ENCODE assay signal across 27 cellular contexts in genomic region chr12:79650440-79650839, GRCh38. TPM values are rescaled to one million over a fixed set of nuclear protein-coding genes. Genes with fewer than 3 reads are reported as not detected.
DNase-seq lines count a peak whose midpoint lies in the region; ATAC-seq, FAIRE-seq and TF ChIP-seq lines count a peak whose summit lies in the region.
"Had no signal": no experiment of that assay in that cellular context is flagged by ENCODE, and none has a peak within 500 bp of the region (broad histone marks: within the 10 kb centered on the region; RNA-seq: fewer than 3 reads in every experiment).

No MANE protein-coding gene starts in this region.

- H3K4me3 Mint-ChIP-seq in activated T-cell treated with anti-CD3 and anti-CD28 coated beads, Interleukin-2, amount 50 U/mL, for 24 hours = no peak overlapping the region
- H3K4me3 Mint-ChIP-seq: CD14-positive monocyte; CD4-positive, alpha-beta T cell; CD8-positive, alpha-beta memory T cell; HFFc6 had no signal

- H3K27ac ChIP-seq in cardiac muscle cell (no peak overlapping the region), colonic mucosa (peak overlapping the region; percentile 11), small intestine (ENCODE audit: low read depth in 1 of 2, low read length in 1 of 2) (no peak overlapping the region)
- H3K27ac ChIP-seq: A549; BLaER1 treated with 17β-estradiol and CSF1 and Interleukin-3, amounts not matched to agents 10 nM and 100 nM had no signal

- H3K4me3 ChIP-seq in cardiac muscle cell (no peak overlapping the region), colonic mucosa (no peak overlapping the region), mucosa of descending colon (no peak overlapping the region), small intestine (ENCODE audit: low read depth in 1 of 2, low read length in 2 of 2) (no peak overlapping the region)
- H3K4me3 ChIP-seq: A549; BLaER1 treated with 17β-estradiol and CSF1 and Interleukin-3, amounts not matched to agents 10 nM and 100 nM; HAP-1 had no signal

- no peak for FAIRE-seq in small intestine (lab: Jason Lieb, UNC)
- FAIRE-seq: A549, GM12891, GM18507 had no signal

- no peaks in the 10 kb centered on the region for H3K4me1 Mint-ChIP-seq in activated T-cell treated with anti-CD3 and anti-CD28 coated beads, Interleukin-2, amount 50 U/mL, for 24 hours (ENCODE audit: low read depth)
- H3K4me1 Mint-ChIP-seq: CD14-positive monocyte; CD8-positive, alpha-beta memory T cell had no signal

- H3K4me1 ChIP-seq in cardiac muscle cell (ENCODE audit: low read depth) (no peaks in the 10 kb centered on the region), colonic mucosa (no peaks in the 10 kb centered on the region), mucosa of descending colon (ENCODE audit: low read depth) (peaks cover 10% of the 10 kb centered on the region), small intestine (ENCODE audit: control insufficient read depth in 2 of 2, insufficient read depth in 1 of 2, low read depth in 1 of 2, low read length in 1 of 2) (peaks cover 0 to 2% of the 10 kb centered on the region in 2 donors)
- H3K4me1 ChIP-seq: BE2C; BLaER1 treated with 17β-estradiol and CSF1 and Interleukin-3, amounts not matched to agents 10 nM and 100 nM had no signal

- H3K9ac ChIP-seq in colonic mucosa (ENCODE audit: low read depth in 2 of 2, low read length in 2 of 2) = no peak overlapping the region
- H3K9ac ChIP-seq: BLaER1 treated with 17β-estradiol and CSF1 and Interleukin-3, amounts not matched to agents 10 nM and 100 nM had no signal

- TF ChIP-seq CTCF in cardiac muscle cell (IDR thresholded peaks at IDR 0.05; ENCODE audit: low read depth, low read length) (peak; percentile 2), colonic mucosa (IDR thresholded peaks at IDR 0.05) (no peak), mucosa of descending colon (IDR thresholded peaks at IDR 0.05) (no peak)

- DNase-seq in cardiac muscle cell (ENCODE audit: low read depth in 1 of 2, low spot score in 1 of 2) = no peak
- no peak for DNase-seq in Right ventricle myocardium inferior (ENCODE audit: missing footprints)
- no peak for DNase-seq in colonic mucosa
- DNase-seq in mucosa of descending colon = peak in 1 of 3 donors; percentile 33
- peak; percentile 36 for DNase-seq in small intestine
- DNase-seq in COLO829 (ENCODE audit: low spot score) = no peak
- no peak for DNase-seq in activated T-cell treated with anti-CD3 and anti-CD28 coated beads, Interleukin-2, amount 50 U/mL, for 24 hours
- DNase-seq in NCI-H2196 treated with DMSO at 0.1 percent for 48 hours (lab: John Stamatoyannopoulos, UW; ENCODE audit: unreplicated experiment) = no peak
- DNase-seq: 8988T; ACHN; AML-193; BE2C; Calu3; CD4-positive, alpha-beta T cell; CD8-positive, alpha-beta memory T cell; COR-L47; DMS53; DMS79 treated with DMSO at 0.1 percent for 48 hours; GF-D8; GOT3; HFFc6 had no signal

- H3K9me3 ChIP-seq in cardiac muscle cell (ENCODE audit: low read depth) (no peaks in the 10 kb centered on the region), colonic mucosa (no peaks in the 10 kb centered on the region), mucosa of descending colon (no peaks in the 10 kb centered on the region), small intestine (ENCODE audit: control insufficient read depth, low read depth) (no peaks in the 10 kb centered on the region)
- H3K9me3 ChIP-seq: A549, BE2C, HAP-1 had no signal

- no peaks in the 10 kb centered on the region for H3K9me3 Mint-ChIP-seq in activated T-cell treated with anti-CD3 and anti-CD28 coated beads, Interleukin-2, amount 50 U/mL, for 24 hours
- H3K9me3 Mint-ChIP-seq: CD4-positive, alpha-beta T cell; HFFc6 had no signal

- no peaks in the 10 kb centered on the region for H3K36me3 Mint-ChIP-seq in activated T-cell treated with anti-CD3 and anti-CD28 coated beads, Interleukin-2, amount 50 U/mL, for 24 hours (ENCODE audit: low read depth)
- H3K36me3 Mint-ChIP-seq: CD14-positive monocyte; CD8-positive, alpha-beta memory T cell had no signal

- intact Hi-C loops in Right ventricle myocardium inferior (cut with DNase I) (no loop called here), colonic mucosa (cut with DNase I) (no loop called here), mucosa of descending colon (cut with DNase I, micrococcal nuclease) (no loop called here)

- no peaks in the 10 kb centered on the region for H3K27me3 Mint-ChIP-seq in activated T-cell treated with anti-CD3 and anti-CD28 coated beads, Interleukin-2, amount 50 U/mL, for 24 hours
- H3K27me3 Mint-ChIP-seq: CD4-positive, alpha-beta T cell had no signal

- 5 to 64% (median 48%) methylated on average over 2 of the region's 2 CpGs for WGBS in small intestine, 3 donors

- ATAC-seq in Right ventricle myocardium inferior (no peak), mucosa of descending colon (peak; percentile 76)
- ATAC-seq: A549 had no signal

- H3K36me3 ChIP-seq in cardiac muscle cell = no peaks in the 10 kb centered on the region
- no peaks in the 10 kb centered on the region for H3K36me3 ChIP-seq in colonic mucosa
- H3K36me3 ChIP-seq in mucosa of descending colon (ENCODE audit: low read depth) = no peaks in the 10 kb centered on the region
- H3K36me3 ChIP-seq in small intestine (ENCODE audit: control insufficient read depth in 2 of 2, insufficient read depth in 2 of 2, low read length in 2 of 2) = no peaks in the 10 kb centered on the region
- H3K36me3 ChIP-seq: BE2C, HAP-1 had no signal

- no peak overlapping the region for H3K27ac Mint-ChIP-seq in activated T-cell treated with anti-CD3 and anti-CD28 coated beads, Interleukin-2, amount 50 U/mL, for 24 hours
- H3K27ac Mint-ChIP-seq: CD14-positive monocyte; CD4-positive, alpha-beta T cell; CD8-positive, alpha-beta memory T cell; HFFc6 had no signal

- H3K27me3 ChIP-seq in cardiac muscle cell (no peaks in the 10 kb centered on the region), colonic mucosa (no peaks in the 10 kb centered on the region), small intestine (ENCODE audit: control insufficient read depth in 2 of 2, insufficient read depth in 2 of 2, low read length in 2 of 2) (no peaks in the 10 kb centered on the region)
- H3K27me3 ChIP-seq: BLaER1 treated with 17β-estradiol and CSF1 and Interleukin-3, amounts not matched to agents 10 nM and 100 nM had no signal

RNA-seq across cellular contexts. Expression of gene PAWR, which starts 40.3 kb away (rescaled TPM):
- total RNA-seq in cardiac muscle cell (79.8 and 94.0 TPM in 2 replicates), Right ventricle myocardium inferior (11.8 TPM), colonic mucosa (100 to 1,000 TPM; 135 to 211 TPM), mucosa of descending colon (100 to 1,000 TPM in 2 of 3 donors, 10 to 100 TPM in 1; 93.0 to 170 (median 126) TPM)
- polyA plus RNA-seq in cardiac muscle cell (58.1 and 113 TPM in 2 replicates), small intestine (10 to 100 TPM; 14.2 to 19.2 (median 19.2) TPM)
